8 cellular contexts compared by ENCODE assay signal in genomic region chr14:105067140-105067968, GRCh38. TPM values are rescaled to one million over a fixed set of nuclear protein-coding genes. Genes with fewer than 3 reads are reported as not detected.
DNase-seq lines count a peak whose midpoint lies in the region; ATAC-seq and TF ChIP-seq lines count a peak whose summit lies in the region.

No MANE protein-coding gene starts in this region.

- H3K9ac ChIP-seq in endodermal cell (ENCODE audit: extremely low read depth, low read length, poor library complexity, severe bottlenecking), result no peak overlapping the region

- no peaks in the 10 kb centered on the region for H3K9me3 Mint-ChIP-seq in endodermal cell
- H3K9me3 Mint-ChIP-seq in stimulated activated effector memory CD8-positive, alpha-beta T cell treated with anti-CD3 and anti-CD28 coated beads, Interleukin-12 subunit alpha, Interleukin-12 subunit beta, amount 100 ng/mL, for 72 hours, result no peaks in the 10 kb centered on the region

- H3K4me1 ChIP-seq in HEK293 (ENCODE audit: control insufficient read depth, insufficient read depth, low read length), result no peaks in the 10 kb centered on the region
- no peaks in the 10 kb centered on the region for H3K4me1 ChIP-seq in endodermal cell (ENCODE audit: control insufficient read depth, insufficient read depth, low read length)

- H3K27ac Mint-ChIP-seq in endodermal cell, result no peak overlapping the region
- peak overlapping the region; percentile 97 for H3K27ac Mint-ChIP-seq in stimulated activated effector memory CD8-positive, alpha-beta T cell treated with anti-CD3 and anti-CD28 coated beads, Interleukin-12 subunit alpha, Interleukin-12 subunit beta, amount 100 ng/mL, for 72 hours

- CTCF ChIA-PET in HEK293 (lab: Yijun Ruan, JAX), result interaction anchor here (0.6 kb wide), 1 partner anchor 21 kb away, joined by 3 read pairs; no protein-coding TSS in a partner anchor

- TF ChIP-seq CTCF in HEK293 (tag by site-specific recombination; IDR thresholded peaks at IDR 0.05) (no peak), endodermal cell (conservative IDR thresholded peaks at IDR 0.05) (no peak)

- H3K27me3 ChIP-seq in endodermal cell (ENCODE audit: control insufficient read depth, insufficient read depth, low read length, poor library complexity, severe bottlenecking), result no peaks in the 10 kb centered on the region

- no peaks in the 10 kb centered on the region for H3K36me3 ChIP-seq in HEK293 (ENCODE audit: control insufficient read depth in 2 of 2, insufficient read depth in 1 of 2, low read length in 2 of 2)
- no peaks in the 10 kb centered on the region for H3K36me3 ChIP-seq in endodermal cell (ENCODE audit: control insufficient read depth, insufficient read depth, low read length)

- H3K36me3 Mint-ChIP-seq in endodermal cell (ENCODE audit: low read depth), result no peaks in the 10 kb centered on the region
- H3K36me3 Mint-ChIP-seq in stimulated activated effector memory CD8-positive, alpha-beta T cell treated with anti-CD3 and anti-CD28 coated beads, Interleukin-12 subunit alpha, Interleukin-12 subunit beta, amount 100 ng/mL, for 72 hours, result peaks cover 62% of the 10 kb centered on the region

- H3K4me3 ChIP-seq in HEK293 (ENCODE audit: low read depth, low read length) (no peak overlapping the region), endodermal cell (ENCODE audit: low read length) (no peak overlapping the region)

- H3K27ac ChIP-seq in HEK293 (ENCODE audit: extremely low read depth, low read depth, low read length) (no peak overlapping the region), endodermal cell (ENCODE audit: low read depth, low read length) (no peak overlapping the region)

- no peaks in the 10 kb centered on the region for H3K4me1 Mint-ChIP-seq in endodermal cell
- H3K4me1 Mint-ChIP-seq in stimulated activated effector memory CD8-positive, alpha-beta T cell treated with anti-CD3 and anti-CD28 coated beads, Interleukin-12 subunit alpha, Interleukin-12 subunit beta, amount 100 ng/mL, for 72 hours, result peaks cover 81% of the 10 kb centered on the region

- peaks cover 9% of the 10 kb centered on the region for H3K27me3 Mint-ChIP-seq in endodermal cell (ENCODE audit: insufficient read depth)

- H3K4me3 Mint-ChIP-seq in endodermal cell, result no peak overlapping the region
- H3K4me3 Mint-ChIP-seq in stimulated activated effector memory CD8-positive, alpha-beta T cell treated with anti-CD3 and anti-CD28 coated beads, Interleukin-12 subunit alpha, Interleukin-12 subunit beta, amount 100 ng/mL, for 72 hours, result peak overlapping the region; percentile 100

- DNase-seq in activated CD4-positive, alpha-beta T cell treated with anti-CD3 and anti-CD28 coated beads for 4 hours, result peak; percentile 61 to 69
- DNase-seq in endodermal cell (peak; percentile 39), occipital lobe (lab: John Stamatoyannopoulos, UW) (no peak), NCI-H446 treated with DMSO at 0.1 percent for 48 hours (lab: John Stamatoyannopoulos, UW) (no peak), SHP77 treated with DMSO at 0.1 percent for 48 hours (lab: John Stamatoyannopoulos, UW) (no peak)
- peak in 1 of 2 donors; percentile 79 for DNase-seq in stimulated activated effector memory CD8-positive, alpha-beta T cell treated with anti-CD3 and anti-CD28 coated beads, Interleukin-12 subunit alpha, Interleukin-12 subunit beta, amount 100 ng/mL, for 72 hours (ENCODE audit: low spot score in 2 of 2)

- WGBS in endodermal cell (ENCODE audit: insufficient coverage in 1 of 2, insufficient read length in 1 of 2), 2 experiments, result 88 to 92% methylated on average over 9 to 18 of the region's 18 CpGs

- peak; percentile 18 for ATAC-seq in stimulated activated effector memory CD8-positive, alpha-beta T cell treated with anti-CD3 and anti-CD28 coated beads, Interleukin-12 subunit alpha, Interleukin-12 subunit beta, amount 100 ng/mL, for 72 hours
- ATAC-seq in HG03097 (IDR thresholded peaks at IDR 0.05; ENCODE audit: low FRiP score, unreplicated experiment), result no peak

- H3K9me3 ChIP-seq in HEK293 (ENCODE audit: control insufficient read depth, insufficient read depth, low read depth, low read length) (no peaks in the 10 kb centered on the region), endodermal cell (ENCODE audit: control insufficient read depth, low read length) (no peaks in the 10 kb centered on the region)

- POLR2A ChIA-PET in HEK293 (lab: Yijun Ruan, JAX), result no interaction called here

TF ChIP-seq in HEK293, 187 proteins besides CTCF, POLR2A, EP300 and RAD21:
- TF ChIP-seq ZNF654 (tag by site-specific recombination; IDR thresholded peaks at IDR 0.05; ENCODE audit: low read depth) (no peak), ZNF660 (tag by site-specific recombination; IDR thresholded peaks at IDR 0.05) (no peak), ZNF600 (tag by site-specific recombination; IDR thresholded peaks at IDR 0.05) (peak; percentile 78), ZNF211 (tag by site-specific recombination; IDR thresholded peaks at IDR 0.05; ENCODE audit: low read depth) (no peak)
TF ChIP-seq in HEK293: peak in this region for 1.

RNA-seq across cellular contexts. Expression of gene GPR132, which starts 2.1 kb away (rescaled TPM):
- 1 to 10 TPM in 1 of 2 donors, under 1 TPM in 1; 0.27 to 3.3 TPM for total RNA-seq in endodermal cell
- 0.25 TPM for polyA plus RNA-seq in endodermal cell (2013, experiment 1 of 2)
- polyA plus RNA-seq in endodermal cell (2013, experiment 2 of 2), result 0.08 TPM
- total RNA-seq in occipital lobe, result 0.94 TPM

RNA-seq across cellular contexts. Expression of gene CDCA4, which starts 46.5 kb away (rescaled TPM):
- 10 to 100 TPM; 46.6 to 65.1 TPM for total RNA-seq in endodermal cell
- 52.4 TPM for polyA plus RNA-seq in endodermal cell (2013, experiment 1 of 2)
- polyA plus RNA-seq in endodermal cell (2013, experiment 2 of 2), result 53.2 TPM
- 11.1 TPM for total RNA-seq in occipital lobe

Comparison
In these comparisons a context has a peak if more than half of its experiments do, and no peak if none do; other contexts are left out.
1. DNase-seq: peak in activated CD4-positive, alpha-beta T cell treated with anti-CD3 and anti-CD28 coated beads for 4 hours (2 of 2) and endodermal cell (single experiment); none in occipital lobe (single experiment), NCI-H446 treated with DMSO at 0.1 percent for 48 hours (single experiment) and SHP77 treated with DMSO at 0.1 percent for 48 hours (single experiment).